Comparison of ENCODE assay signal across 9 cellular contexts in the genomic region with DNA sequence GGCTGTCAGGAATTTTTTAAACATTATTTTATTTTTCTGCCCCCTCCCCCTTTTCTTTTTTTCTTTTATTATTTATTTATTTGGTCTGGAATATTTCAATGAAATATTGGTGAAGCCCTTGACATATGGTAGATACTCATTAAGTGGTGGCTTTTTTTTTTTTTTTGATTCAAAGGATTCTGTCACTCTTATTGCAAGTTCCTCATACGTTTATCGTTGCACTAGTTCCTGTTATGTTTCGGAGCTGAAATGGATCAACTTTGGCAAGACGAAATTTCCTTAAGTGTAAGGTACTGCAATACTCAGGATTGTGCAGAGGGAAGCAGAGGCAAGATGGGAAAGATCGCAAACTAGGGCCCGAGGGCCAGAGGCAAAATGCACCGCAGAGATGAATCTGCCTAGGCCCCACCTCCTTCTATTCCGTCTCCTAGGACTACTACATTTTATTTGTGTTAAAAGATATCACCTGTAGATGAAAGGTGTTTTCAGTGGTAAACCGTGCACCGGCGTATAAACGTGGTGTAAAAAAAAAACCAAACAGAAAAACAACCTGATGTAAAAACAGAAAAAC. TPM values are rescaled to one million over a fixed set of nuclear protein-coding genes. Genes with fewer than 3 reads are reported as not detected.
DNase-seq lines count a peak whose midpoint lies in the region; ATAC-seq and TF ChIP-seq lines count a peak whose summit lies in the region.
"Had no signal": no experiment of that assay in that cellular context is flagged by ENCODE, and none has a peak within 500 bp of the region (broad histone marks: within the 10 kb centered on the region; RNA-seq: fewer than 3 reads in every experiment).

No MANE protein-coding gene starts in this region.

- POLR2A ChIA-PET in activated naive CD8-positive, alpha-beta T cell treated with anti-CD3 and anti-CD28 coated beads, Interleukin-2, amount 10 ng/mL, durations not matched to agents 7 days and 5 days (lab: Charles Lee) = interaction anchor here (0.6 kb wide), 1 partner anchor 581 kb away, joined by 5 read pairs; no protein-coding TSS in a partner anchor

- H3K27me3 ChIP-seq in right cardiac atrium (ENCODE audit: control insufficient read depth, insufficient read depth) = no peaks in the 10 kb centered on the region

- DNase-seq in NCI-H510A treated with DMSO at 0.1 percent for 48 hours (lab: John Stamatoyannopoulos, UW) (peak; percentile 68), NCI-H510A (lab: John Stamatoyannopoulos, UW) (no peak), NCI-H748 treated with DMSO at 0.1 percent for 48 hours (lab: John Stamatoyannopoulos, UW) (peak; percentile 53), right cardiac atrium (no peak), retinal pigment epithelial cell (ENCODE audit: low read depth) (no peak), GM19238 (ENCODE audit: insufficient read length, low spot score) (no peak)
- no peak for DNase-seq in activated naive CD8-positive, alpha-beta T cell treated with anti-CD3 and anti-CD28 coated beads, Interleukin-2, amount 10 ng/mL, durations not matched to agents 7 days and 5 days

- H3K9me3 Mint-ChIP-seq in activated naive CD8-positive, alpha-beta T cell treated with anti-CD3 and anti-CD28 coated beads, Interleukin-2, amount 10 ng/mL, durations not matched to agents 7 days and 5 days = no peaks in the 10 kb centered on the region

- peaks cover 26% of the 10 kb centered on the region for H3K4me1 Mint-ChIP-seq in activated naive CD8-positive, alpha-beta T cell treated with anti-CD3 and anti-CD28 coated beads, Interleukin-2, amount 10 ng/mL, durations not matched to agents 7 days and 5 days

- ATAC-seq in HG02852 (IDR thresholded peaks at IDR 0.05; ENCODE audit: unreplicated experiment) (peak; percentile 4), right cardiac atrium (peak; percentile 6 to 24)
- ATAC-seq in activated naive CD8-positive, alpha-beta T cell treated with anti-CD3 and anti-CD28 coated beads, Interleukin-2, amount 10 ng/mL, durations not matched to agents 7 days and 5 days (ENCODE audit: low read depth) = peak; percentile 20

- peak overlapping the region; percentile 91 for H3K4me3 Mint-ChIP-seq in activated naive CD8-positive, alpha-beta T cell treated with anti-CD3 and anti-CD28 coated beads, Interleukin-2, amount 10 ng/mL, durations not matched to agents 7 days and 5 days

- peaks cover 5% of the 10 kb centered on the region for H3K4me1 ChIP-seq in right cardiac atrium (ENCODE audit: control insufficient read depth, insufficient read depth, low read length)

- H3K9me3 ChIP-seq in right cardiac atrium (ENCODE audit: control insufficient read depth, low read length) = no peaks in the 10 kb centered on the region

- peaks cover 32% of the 10 kb centered on the region for H3K27me3 Mint-ChIP-seq in activated naive CD8-positive, alpha-beta T cell treated with anti-CD3 and anti-CD28 coated beads, Interleukin-2, amount 10 ng/mL, durations not matched to agents 7 days and 5 days

- peak overlapping the region; percentile 65 for H3K4me3 ChIP-seq in right cardiac atrium (ENCODE audit: low read length)
- peak overlapping the region; percentile 96 for H3K4me3 ChIP-seq in retinal pigment epithelial cell (ENCODE audit: low read length)

- intact Hi-C loops in right cardiac atrium (cut with DNase I) = loop anchor here in 3 of 4 donors (5.0 to 10.0 kb wide), 5 partner anchors 295 to 905 kb away; a partner anchor contains a TSS

- H3K36me3 Mint-ChIP-seq in activated naive CD8-positive, alpha-beta T cell treated with anti-CD3 and anti-CD28 coated beads, Interleukin-2, amount 10 ng/mL, durations not matched to agents 7 days and 5 days = peaks cover 3% of the 10 kb centered on the region

- no peak for TF ChIP-seq CTCF in retinal pigment epithelial cell (conservative IDR thresholded peaks at IDR 0.05; ENCODE audit: low read depth, low read length)

- H3K27ac ChIP-seq in right cardiac atrium (ENCODE audit: low read length) = peak overlapping the region; percentile 76

- WGBS in right cardiac atrium = under 1% methylated on average over 12 of the region's 12 CpGs

- H3K27ac Mint-ChIP-seq in activated naive CD8-positive, alpha-beta T cell treated with anti-CD3 and anti-CD28 coated beads, Interleukin-2, amount 10 ng/mL, durations not matched to agents 7 days and 5 days = peak overlapping the region; percentile 95

RNA-seq across cellular contexts. Expression of a gene that starts 0.4 kb away (rescaled TPM):
- not detected for total RNA-seq in activated naive CD8-positive, alpha-beta T cell treated with anti-CD3 and anti-CD28 coated beads, Interleukin-2, amount 10 ng/mL, durations not matched to agents 7 days and 5 days
- total RNA-seq in right cardiac atrium = not detected
- not detected for polyA plus RNA-seq in right cardiac atrium
- total RNA-seq: Daoy had no signal

RNA-seq across cellular contexts. Expression of a gene that starts 14.1 kb away (rescaled TPM):
- under 1 TPM; 0.71 to 0.89 TPM for total RNA-seq in activated naive CD8-positive, alpha-beta T cell treated with anti-CD3 and anti-CD28 coated beads, Interleukin-2, amount 10 ng/mL, durations not matched to agents 7 days and 5 days
- total RNA-seq in right cardiac atrium = under 1 TPM; 0.17 to 0.28 (median 0.20) TPM
- polyA plus RNA-seq in right cardiac atrium = 0.11 TPM
- total RNA-seq: Daoy had no signal

Comparison
In these comparisons a context has a peak if more than half of its experiments do, and no peak if none do; other contexts are left out.
1. DNase-seq: peak in NCI-H510A treated with DMSO at 0.1 percent for 48 hours (single experiment) and NCI-H748 treated with DMSO at 0.1 percent for 48 hours (single experiment); none in NCI-H510A (single experiment), activated naive CD8-positive, alpha-beta T cell treated with anti-CD3 and anti-CD28 coated beads, Interleukin-2, amount 10 ng/mL, durations not matched to agents 7 days and 5 days (single experiment), right cardiac atrium (0 of 3), retinal pigment epithelial cell (single experiment) and GM19238 (single experiment).
2. Peak in every context shown above with its lines, with median percentiles within 50 percentile points of each other: ATAC-seq.